23 cellular contexts compared by ENCODE assay signal in genomic region chr3:128775906-128776542, GRCh38. TPM values are rescaled to one million over a fixed set of nuclear protein-coding genes. Genes with fewer than 3 reads are reported as not detected.
DNase-seq lines count a peak whose midpoint lies in the region; FAIRE-seq and TF ChIP-seq lines count a peak whose summit lies in the region.
"Had no signal": no experiment of that assay in that cellular context is flagged by ENCODE, and none has a peak within 500 bp of the region (broad histone marks: within the 10 kb centered on the region; RNA-seq: fewer than 3 reads in every experiment).

No MANE protein-coding gene starts in this region.

- peak overlapping the region; percentile 58 for H3K27ac Mint-ChIP-seq in T-helper 2 cell treated with Interferon-gamma antibody and Interleukin-4, amounts not matched to agents 5 μg/mL and 100 μg/mL, for 36 hours
- H3K27ac Mint-ChIP-seq in astrocyte (ENCODE audit: unreplicated experiment): no peak overlapping the region
- H3K27ac Mint-ChIP-seq: type B pancreatic cell had no signal

- H3K9ac ChIP-seq in astrocyte (ENCODE audit: low read length): no peak overlapping the region

- H4K20me1 ChIP-seq in astrocyte (ENCODE audit: insufficient read depth, low read length): peaks cover 88% of the 10 kb centered on the region
- peaks cover 75% of the 10 kb centered on the region for H4K20me1 ChIP-seq in osteoblast (ENCODE audit: insufficient read depth, low read length)

- no peak for FAIRE-seq in astrocyte (lab: Jason Lieb, UNC)
- FAIRE-seq: A204.1 had no signal

- H3K36me3 ChIP-seq in astrocyte (ENCODE audit: insufficient read depth, low read length): no peaks in the 10 kb centered on the region
- peaks cover 4% of the 10 kb centered on the region for H3K36me3 ChIP-seq in osteoblast (ENCODE audit: insufficient read depth, low read length)

- no peaks in the 10 kb centered on the region for H3K9me3 Mint-ChIP-seq in T-helper 2 cell treated with Interferon-gamma antibody and Interleukin-4, amounts not matched to agents 5 μg/mL and 100 μg/mL, for 36 hours
- H3K9me3 Mint-ChIP-seq in astrocyte (ENCODE audit: unreplicated experiment): no peaks in the 10 kb centered on the region
- H3K9me3 Mint-ChIP-seq: effector memory CD8-positive, alpha-beta T cell; type B pancreatic cell had no signal

- H3K27me3 ChIP-seq in astrocyte (ENCODE audit: insufficient read depth, low read length): no peaks in the 10 kb centered on the region
- H3K27me3 ChIP-seq in osteoblast (ENCODE audit: insufficient read depth, low read length): no peaks in the 10 kb centered on the region
- H3K27me3 ChIP-seq: BE2C, stomach had no signal

- no peak overlapping the region for H3K4me2 ChIP-seq in astrocyte (ENCODE audit: low read length)
- H3K4me2 ChIP-seq in osteoblast (ENCODE audit: insufficient read depth, low read length): no peak overlapping the region
- H3K4me2 ChIP-seq: smooth muscle cell had no signal

- no peak for DNase-seq in T-helper 2 cell treated with Interferon-gamma antibody and Interleukin-4, amounts not matched to agents 5 μg/mL and 100 μg/mL, for 36 hours (ENCODE audit: low spot score)
- DNase-seq in T-helper 2 cell (no peak), LNCaP clone FGC (ENCODE audit: low read depth) (peak; percentile 69), astrocyte (ENCODE audit: low read depth) (peak; percentile 9), osteoblast (ENCODE audit: insufficient read length, low spot score, missing footprints) (peak; percentile 68), iPS-NIHi7 (ENCODE audit: extremely low spot score) (no peak), islet precursor cell (no peak), iPS-NIHi11 (ENCODE audit: low spot score) (no peak)
- DNase-seq: activated CD4-positive, alpha-beta T cell treated with anti-CD3 and anti-CD28 coated beads, Interleukin-2, amount 50 U/mL, for 4 hours; activated naive CD4-positive, alpha-beta T cell treated with anti-CD3 and anti-CD28 coated beads, Interleukin-2, amount 50 U/mL, for 16 hours; BE2C; effector memory CD8-positive, alpha-beta T cell; HCEC 1CT; left colon; NCI-H1417 treated with DMSO at 0.1 percent for 48 hours; NCI-H524 treated with DMSO at 0.1 percent for 48 hours; stimulated activated CD4-positive, alpha-beta T cell treated with anti-CD3 and anti-CD28 coated beads, Interleukin-4, amount 100 ng/mL, for 24 hours; stomach; SW 1271 had no signal

- H3K4me1 ChIP-seq in astrocyte (ENCODE audit: insufficient read depth, low read length): no peaks in the 10 kb centered on the region
- peaks cover 3% of the 10 kb centered on the region for H3K4me1 ChIP-seq in osteoblast (ENCODE audit: insufficient read depth, low read length)

- H3K9me3 ChIP-seq in astrocyte (ENCODE audit: insufficient read depth, low read depth, low read length) (no peaks in the 10 kb centered on the region), osteoblast (ENCODE audit: low read depth, low read length) (no peaks in the 10 kb centered on the region)
- H3K9me3 ChIP-seq: stomach had no signal

- H3K36me3 Mint-ChIP-seq in T-helper 2 cell treated with Interferon-gamma antibody and Interleukin-4, amounts not matched to agents 5 μg/mL and 100 μg/mL, for 36 hours (ENCODE audit: low read depth): peaks cover 19% of the 10 kb centered on the region
- peaks cover 3% of the 10 kb centered on the region for H3K36me3 Mint-ChIP-seq in astrocyte (ENCODE audit: low read depth, unreplicated experiment)

- H2AFZ ChIP-seq in astrocyte (ENCODE audit: low read depth, low read length): no peak overlapping the region
- no peak overlapping the region for H2AFZ ChIP-seq in osteoblast (ENCODE audit: low read length)

- TF ChIP-seq CTCF in LNCaP clone FGC (IDR thresholded peaks at IDR 0.05; ENCODE audit: control insufficient read depth, extremely low read depth, insufficient read depth): no peak
- no peak for TF ChIP-seq CTCF in astrocyte (IDR thresholded peaks at IDR 0.05; ENCODE audit: insufficient read depth, low read depth, low read length)
- TF ChIP-seq CTCF in osteoblast (IDR thresholded peaks at IDR 0.05; ENCODE audit: extremely low read depth, low read depth, low read length): no peak

- H3K27ac ChIP-seq in astrocyte (ENCODE audit: low read depth, low read length) (no peak overlapping the region), osteoblast (ENCODE audit: low read depth, low read length) (no peak overlapping the region)
- H3K27ac ChIP-seq: stomach had no signal

- H3K4me1 Mint-ChIP-seq in T-helper 2 cell treated with Interferon-gamma antibody and Interleukin-4, amounts not matched to agents 5 μg/mL and 100 μg/mL, for 36 hours (ENCODE audit: low read depth): peaks cover 50% of the 10 kb centered on the region
- peaks cover 34% of the 10 kb centered on the region for H3K4me1 Mint-ChIP-seq in astrocyte (ENCODE audit: low read depth, unreplicated experiment)

- H3K79me2 ChIP-seq in astrocyte (ENCODE audit: insufficient read depth, low read length) (peaks cover 89% of the 10 kb centered on the region), osteoblast (ENCODE audit: insufficient read depth, low read length) (peaks cover 89% of the 10 kb centered on the region)

- no peak overlapping the region for H3K4me3 ChIP-seq in LNCaP clone FGC (ENCODE audit: low read depth, low read length)
- H3K4me3 ChIP-seq in astrocyte (ENCODE audit: insufficient read depth, low read depth, low read length): no peak overlapping the region
- no peak overlapping the region for H3K4me3 ChIP-seq in osteoblast (ENCODE audit: insufficient read depth, low read length)
- H3K4me3 ChIP-seq: smooth muscle cell, stomach had no signal

- peak overlapping the region; percentile 19 for H3K4me3 Mint-ChIP-seq in T-helper 2 cell treated with Interferon-gamma antibody and Interleukin-4, amounts not matched to agents 5 μg/mL and 100 μg/mL, for 36 hours
- H3K4me3 Mint-ChIP-seq in astrocyte (ENCODE audit: unreplicated experiment): no peak overlapping the region
- H3K4me3 Mint-ChIP-seq: neural crest cell, type B pancreatic cell had no signal

- no peaks in the 10 kb centered on the region for H3K27me3 Mint-ChIP-seq in T-helper 2 cell treated with Interferon-gamma antibody and Interleukin-4, amounts not matched to agents 5 μg/mL and 100 μg/mL, for 36 hours (ENCODE audit: low read depth)
- H3K27me3 Mint-ChIP-seq in astrocyte (ENCODE audit: low read depth, unreplicated experiment): no peaks in the 10 kb centered on the region
- H3K27me3 Mint-ChIP-seq: effector memory CD8-positive, alpha-beta T cell; type B pancreatic cell had no signal

RNA-seq across cellular contexts. Expression of gene RAB7A, which starts 50.0 kb away (rescaled TPM):
- total RNA-seq in astrocyte (305 and 319 TPM in 2 replicates), osteoblast (86.0 and 86.1 TPM in 2 replicates)

Comparison
In these comparisons a context has a peak if more than half of its experiments do, and no peak if none do; other contexts are left out.
1. DNase-seq: peak in LNCaP clone FGC (single experiment), astrocyte (single experiment) and osteoblast (single experiment); none in T-helper 2 cell treated with Interferon-gamma antibody and Interleukin-4, amounts not matched to agents 5 μg/mL and 100 μg/mL, for 36 hours (single experiment), T-helper 2 cell (0 of 5), iPS-NIHi7 (single experiment), islet precursor cell (single experiment) and iPS-NIHi11 (single experiment).